In genomic region chr3:143110371-143110770, GRCh38 we compare ENCODE assay signal across 8 cellular contexts.
"Had no signal": no experiment of that assay in that cellular context is flagged by ENCODE, and none has a peak within 500 bp of the region (broad histone marks: within the 10 kb centered on the region; RNA-seq: fewer than 3 reads in every experiment).

No MANE protein-coding gene starts in this region.

- H3K4me3 ChIP-seq: GM12878 had no signal

- ATAC-seq: GM12878 had no signal

- FAIRE-seq: G401.6, GM12878, GM12891, GM12892, GM18507, GM19239 had no signal

- DNase-seq: GDM1, GF-D8 had no signal
